ENCODE assay signal across 22 cellular contexts in the genomic region with DNA sequence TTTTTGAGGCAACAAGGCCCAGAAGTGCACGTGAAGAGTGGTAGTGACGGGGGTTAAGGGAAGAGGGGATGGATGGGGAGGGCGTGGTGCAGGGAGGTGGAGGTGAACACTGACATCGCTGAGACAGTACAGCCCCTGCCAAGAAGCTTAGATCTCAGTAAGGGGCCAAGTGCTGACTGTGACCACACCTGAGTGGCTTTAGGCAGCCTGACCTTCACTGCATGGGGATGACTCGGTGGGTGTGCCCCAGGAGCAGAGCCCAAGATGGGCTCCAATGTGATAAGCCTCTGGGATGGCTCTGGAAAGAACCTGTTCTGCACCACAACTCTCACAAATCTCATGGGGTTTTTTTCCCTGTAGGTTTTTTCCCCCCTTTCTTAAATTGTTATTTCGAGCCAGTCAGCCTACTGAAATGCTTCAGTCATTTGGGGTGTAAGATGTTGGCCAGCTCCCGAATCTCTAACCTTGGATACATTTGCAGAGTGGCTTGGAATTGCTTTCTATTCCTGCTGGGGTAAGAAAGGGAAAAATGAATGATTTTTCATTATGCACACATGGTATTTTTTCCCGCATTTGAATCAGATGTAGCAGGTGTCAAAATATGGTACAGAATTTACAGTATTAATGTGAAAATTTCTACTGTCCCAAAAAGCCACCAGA.
"Had no signal": no experiment of that assay in that cellular context is flagged by ENCODE, and none has a peak within 500 bp of the region (broad histone marks: within the 10 kb centered on the region; RNA-seq: fewer than 3 reads in every experiment).

No MANE protein-coding gene starts in this region.

- H3K9me3 ChIP-seq: adrenal gland, esophagus squamous epithelium, mucosa of descending colon, thoracic aorta had no signal

- H3K27ac Mint-ChIP-seq: activated T-cell treated with anti-CD3 and anti-CD28 coated beads, Interleukin-2, amount 50 U/mL, for 72 hours had no signal

- H3K27ac ChIP-seq: adrenal gland, esophagus squamous epithelium, parathyroid adenoma, thoracic aorta had no signal

- H3K4me3 ChIP-seq: adrenal gland, esophagus squamous epithelium, mucosa of descending colon, smooth muscle cell, thoracic aorta had no signal

- H3K36me3 ChIP-seq: adrenal gland, esophagus squamous epithelium, thoracic aorta had no signal

- FAIRE-seq: astrocyte, bronchial epithelial cell, endothelial cell of umbilical vein had no signal

- DNase-seq: activated CD4-positive, CD25-positive, alpha-beta regulatory T cell treated with anti-CD3 and anti-CD28 coated beads, Interleukin-2, amount 50 U/mL, for 72 hours; activated CD8-positive, alpha-beta memory T cell treated with anti-CD3 and anti-CD28 coated beads for 24 hours; activated CD8-positive, alpha-beta memory T cell treated with anti-CD3 and anti-CD28 coated beads, Interleukin-2, amount 50 U/mL, for 48 hours; activated effector memory CD4-positive, alpha-beta T cell treated with anti-CD3 and anti-CD28 coated beads, Interleukin-2, amount 50 U/mL, for 16 hours; activated naive CD4-positive, alpha-beta T cell treated with anti-CD3 and anti-CD28 coated beads, Interleukin-2, amount 50 U/mL, for 16 hours; activated T-cell treated with anti-CD3 and anti-CD28 coated beads, Interleukin-2, amount 50 U/mL, for 72 hours; adrenal gland; effector CD4-positive, alpha-beta T cell; esophagus squamous epithelium; left cardiac atrium; mesenchymal stem cell; mucosa of descending colon; naive B cell; stimulated activated CD4-positive, alpha-beta T cell treated with anti-CD3 and anti-CD28 coated beads, Interleukin-4, amount 100 ng/mL, for 1 hour had no signal

- H3K4me1 ChIP-seq: adrenal gland, esophagus squamous epithelium, parathyroid adenoma had no signal

- H3K9me3 Mint-ChIP-seq: activated T-cell treated with anti-CD3 and anti-CD28 coated beads, Interleukin-2, amount 50 U/mL, for 72 hours; naive B cell; neural crest cell had no signal

- ATAC-seq: activated T-cell treated with anti-CD3 and anti-CD28 coated beads, Interleukin-2, amount 50 U/mL, for 72 hours; left cardiac atrium; mucosa of descending colon; sciatic nerve had no signal

- H3K27me3 Mint-ChIP-seq: naive B cell had no signal

- H3K9ac ChIP-seq: parathyroid adenoma had no signal

- H3K4me3 Mint-ChIP-seq: activated T-cell treated with anti-CD3 and anti-CD28 coated beads, Interleukin-2, amount 50 U/mL, for 72 hours; naive B cell; neural crest cell had no signal

- H3K36me3 Mint-ChIP-seq: naive B cell had no signal
